Comparison of ENCODE assay signal across 8 cellular contexts in genomic region chr20:35171753-35172433, GRCh38. TPM values are rescaled to one million over a fixed set of nuclear protein-coding genes. Genes with fewer than 3 reads are reported as not detected.
DNase-seq lines count a peak whose midpoint lies in the region; ATAC-seq lines count a peak whose summit lies in the region.

PROCR (plus strand) TSS chr20:35172072; CDS start chr20:35172155, 83 bp downstream.

- H3K27ac Mint-ChIP-seq in CD4-positive, CD25-positive, alpha-beta regulatory T cell: peak within 1 kb of the TSS; percentile 27 to 73 (median 67)

- no peak within 1 kb of the TSS for H3K27ac ChIP-seq in CD4-positive, CD25-positive, alpha-beta regulatory T cell (ENCODE audit: insufficient read depth, low read length, poor library complexity, severe bottlenecking)
- H3K27ac ChIP-seq in SJCRH30: no peak within 1 kb of the TSS

- H3K4me2 ChIP-seq in skeletal muscle satellite cell (ENCODE audit: low read length): peak within 1 kb of the TSS; percentile 88

- no peak for DNase-seq in CD4-positive, CD25-positive, alpha-beta regulatory T cell
- peak; percentile 99 for DNase-seq in HT-29 (ENCODE audit: low spot score)
- DNase-seq in SJCRH30: peak; percentile 82 to 88
- peak; percentile 42 for DNase-seq in cerebellum (ENCODE audit: low spot score)
- DNase-seq in iPS-NIHi7 (ENCODE audit: extremely low spot score): peak; percentile 81
- no peak for DNase-seq in OCI-M2 (lab: John Stamatoyannopoulos, UW; ENCODE audit: unreplicated experiment)

- no peaks in the 10 kb centered on the region for H3K36me3 ChIP-seq in CD4-positive, CD25-positive, alpha-beta regulatory T cell (ENCODE audit: control insufficient read depth, insufficient read depth, low read length)
- H3K36me3 ChIP-seq in SJCRH30 (no peaks in the 10 kb centered on the region), skeletal muscle satellite cell (ENCODE audit: insufficient read depth, low read length) (no peaks in the 10 kb centered on the region)

- H3K4me1 ChIP-seq in CD4-positive, CD25-positive, alpha-beta regulatory T cell (ENCODE audit: control insufficient read depth, insufficient read depth, low read length, poor library complexity, severe bottlenecking): peaks cover 5% of the 10 kb centered on the region
- no peaks in the 10 kb centered on the region for H3K4me1 ChIP-seq in SJCRH30
- peaks cover 10% of the 10 kb centered on the region for H3K4me1 ChIP-seq in skeletal muscle satellite cell (ENCODE audit: control insufficient read depth, insufficient read depth, low read length)

- peaks cover 5% of the 10 kb centered on the region for H3K27me3 Mint-ChIP-seq in CD4-positive, CD25-positive, alpha-beta regulatory T cell

- H3K9me3 Mint-ChIP-seq in CD4-positive, CD25-positive, alpha-beta regulatory T cell: peaks cover 0 to 1% (median 0%) of the 10 kb centered on the region in 7 donors

- no peak within 1 kb of the TSS for H3K4me3 ChIP-seq in CD4-positive, CD25-positive, alpha-beta regulatory T cell (ENCODE audit: low read depth, low read length)
- H3K4me3 ChIP-seq in SJCRH30: peak within 1 kb of the TSS; percentile 50
- peak within 1 kb of the TSS; percentile 69 for H3K4me3 ChIP-seq in skeletal muscle satellite cell (ENCODE audit: low read length)

- H3K27me3 ChIP-seq in CD4-positive, CD25-positive, alpha-beta regulatory T cell (ENCODE audit: control insufficient read depth, insufficient read depth, low read length): no peaks in the 10 kb centered on the region
- H3K27me3 ChIP-seq in SJCRH30: no peaks in the 10 kb centered on the region
- no peaks in the 10 kb centered on the region for H3K27me3 ChIP-seq in skeletal muscle satellite cell (ENCODE audit: control insufficient read depth, insufficient read depth, low read length)

- H3K9ac ChIP-seq in skeletal muscle satellite cell (ENCODE audit: low read depth, low read length): peak within 1 kb of the TSS; percentile 57

- H3K4me1 Mint-ChIP-seq in CD4-positive, CD25-positive, alpha-beta regulatory T cell: peaks cover 0 to 18% (median 9%) of the 10 kb centered on the region in 4 donors

- H3K4me3 Mint-ChIP-seq in CD4-positive, CD25-positive, alpha-beta regulatory T cell: peak within 1 kb of the TSS in 2 of 4 donors; percentile 57 to 65

- no peaks in the 10 kb centered on the region for H3K9me3 ChIP-seq in CD4-positive, CD25-positive, alpha-beta regulatory T cell (ENCODE audit: control insufficient read depth in 2 of 2, low read length in 2 of 2)
- H3K9me3 ChIP-seq in SJCRH30 (replicated peaks) (no peaks in the 10 kb centered on the region), skeletal muscle satellite cell (replicated peaks; ENCODE audit: low read length) (no peaks in the 10 kb centered on the region)

- peak in 1 of 2 donors; percentile 31 for ATAC-seq in CD4-positive, CD25-positive, alpha-beta regulatory T cell (ENCODE audit: low read depth in 2 of 2)
- ATAC-seq in HG03135 (IDR thresholded peaks at IDR 0.05; ENCODE audit: unreplicated experiment): no peak

- H3K36me3 Mint-ChIP-seq in CD4-positive, CD25-positive, alpha-beta regulatory T cell: peaks cover 6% of the 10 kb centered on the region

RNA-seq across cellular contexts. Expression of gene PROCR, which starts in this region (rescaled TPM):
- not detected for total RNA-seq in CD4-positive, CD25-positive, alpha-beta regulatory T cell
- 1 to 10 TPM in 3 of 4 donors, under 1 TPM in 1; 1.00 to 3.7 (median 1.7) TPM for polyA plus RNA-seq in CD4-positive, CD25-positive, alpha-beta regulatory T cell
- 117 and 130 TPM in 2 replicates for total RNA-seq in HT-29 (2014; rRNA removed; shearing (Covaris generic))
- total RNA-seq in SJCRH30 (2014; rRNA removed; shearing (Covaris generic)): 9.0 and 9.6 TPM in 2 replicates
- total RNA-seq in cerebellum: 13.1 TPM
- 176 and 205 TPM in 2 replicates for total RNA-seq in skeletal muscle satellite cell (2012; rRNA removed)

Comparison
In these comparisons a context has a peak if more than half of its experiments do, and no peak if none do; other contexts are left out.
1. DNase-seq: peak in HT-29 (single experiment), SJCRH30 (2 of 2), cerebellum (single experiment) and iPS-NIHi7 (single experiment); none in CD4-positive, CD25-positive, alpha-beta regulatory T cell (0 of 3) and OCI-M2 (single experiment).